ENCODE assay signal across 24 cellular contexts in genomic region chr5:147176422-147176821, GRCh38. TPM values are rescaled to one million over a fixed set of nuclear protein-coding genes. Genes with fewer than 3 reads are reported as not detected.
A peak's percentile ranks its signal among the peaks of the same experiment; 100 is the strongest.
DNase-seq lines count a peak whose midpoint lies in the region; ATAC-seq, FAIRE-seq and TF ChIP-seq lines count a peak whose summit lies in the region.
"Had no signal": no experiment of that assay in that cellular context is flagged by ENCODE, and none has a peak within 500 bp of the region (broad histone marks: within the 10 kb centered on the region; RNA-seq: fewer than 3 reads in every experiment).

No MANE protein-coding gene starts in this region.

- H3K4me3 ChIP-seq in GM23338, result no peak overlapping the region
- no peak overlapping the region for H3K4me3 ChIP-seq in heart left ventricle
- H3K4me3 ChIP-seq: BLaER1, K562 had no signal

- H4K20me1 ChIP-seq in GM23338 (replicated peaks; ENCODE audit: insufficient read depth), result no peaks in the 10 kb centered on the region
- H4K20me1 ChIP-seq: BLaER1 had no signal

- H3K27ac Mint-ChIP-seq in GM23338, result no peak overlapping the region
- H3K27ac Mint-ChIP-seq: CD4-positive, alpha-beta T cell had no signal

- no peak for FAIRE-seq in GM12891 (lab: Jason Lieb, UNC)
- FAIRE-seq: H1, K562 had no signal

- no peaks in the 10 kb centered on the region for H3K4me1 ChIP-seq in GM23338 (ENCODE audit: insufficient read depth)
- no peaks in the 10 kb centered on the region for H3K4me1 ChIP-seq in heart left ventricle
- H3K4me1 ChIP-seq: BLaER1 had no signal

- intact Hi-C loops in heart left ventricle (cut with DNase I), result no loop called here

- no peak for DNase-seq in GM23338 (ENCODE audit: low spot score)
- peak; percentile 30 for DNase-seq in astrocyte of the hippocampus (ENCODE audit: low read depth, low spot score)
- no peak for DNase-seq in left lobe of liver (ENCODE audit: low spot score)
- DNase-seq in renal cortical epithelial cell (ENCODE audit: low read depth), result peak; percentile 43
- no peak for DNase-seq in activated CD8-positive, alpha-beta memory T cell treated with anti-CD3 and anti-CD28 coated beads for 24 hours
- no peak for DNase-seq in GM12891 (ENCODE audit: insufficient read length, low spot score)
- no peak for DNase-seq in heart left ventricle
- DNase-seq: CD4-positive, alpha-beta T cell; COR-L47; DMS153; MM.1S; NCI-H1048; NCI-H1436; NCI-H187 treated with DMSO at 0.1 percent for 48 hours; NCI-H2107; NCI-H2227 treated with DMSO at 0.1 percent for 48 hours; NCI-H510A; NCI-H748 treated with DMSO at 0.1 percent for 48 hours; SIG-M5; SK-N-SH had no signal

- H3K4me1 Mint-ChIP-seq in GM23338, result no peaks in the 10 kb centered on the region

- no peak for TF ChIP-seq CTCF in GM23338 (conservative IDR thresholded peaks at IDR 0.05; ENCODE audit: low read depth in 2 of 2)
- TF ChIP-seq CTCF in heart left ventricle (IDR thresholded peaks at IDR 0.05), result no peak

- ATAC-seq in GM23338, result no peak
- peak; percentile 13 for ATAC-seq in left lobe of liver
- no peak for ATAC-seq in HG03045 (IDR thresholded peaks at IDR 0.05; ENCODE audit: unreplicated experiment)
- ATAC-seq in heart left ventricle, result no peak
- ATAC-seq: K562 had no signal

- TF ChIP-seq POLR2A in GM12891 (IDR thresholded peaks at IDR 0.05; ENCODE audit: low read depth, low read length) (no peak), heart left ventricle (IDR thresholded peaks at IDR 0.05) (no peak)

- H3K27me3 ChIP-seq in GM23338 (ENCODE audit: insufficient read depth), result no peaks in the 10 kb centered on the region
- no peaks in the 10 kb centered on the region for H3K27me3 ChIP-seq in heart left ventricle
- H3K27me3 ChIP-seq: BLaER1 had no signal

- H3K4me2 ChIP-seq in GM23338, result no peak overlapping the region
- H3K4me2 ChIP-seq: BLaER1 had no signal

- WGBS in heart left ventricle, 4 donors, result 78 to 81% (median 79%) methylated on average over 4 of the region's 4 CpGs

- H3K36me3 Mint-ChIP-seq in GM23338 (ENCODE audit: low read depth), result no peaks in the 10 kb centered on the region

- no peaks in the 10 kb centered on the region for H3K79me2 ChIP-seq in GM23338 (replicated peaks; ENCODE audit: insufficient read depth)

- 0 out of 2 replicates have a peak, but pooled peaks cover 5% of the 10 kb centered on the region for H3K9me2 ChIP-seq in GM23338 (ENCODE audit: insufficient read depth)
- H3K9me2 ChIP-seq: SK-N-SH had no signal

- 0 out of 2 replicates have a peak overlapping the region, but pooled peaks have one; percentile 39 for H2AFZ ChIP-seq in GM23338

- H3K9me3 ChIP-seq in heart left ventricle, result no peaks in the 10 kb centered on the region
- H3K9me3 ChIP-seq: BLaER1, SK-N-SH had no signal

- no peaks in the 10 kb centered on the region for H3K27me3 Mint-ChIP-seq in GM23338 (ENCODE audit: insufficient read depth, low read depth, poor library complexity)

- no peak overlapping the region for H3K4me3 Mint-ChIP-seq in GM23338
- H3K4me3 Mint-ChIP-seq: CD4-positive, alpha-beta T cell had no signal

- H3K9me3 Mint-ChIP-seq in GM23338, result no peaks in the 10 kb centered on the region
- H3K9me3 Mint-ChIP-seq: CD4-positive, alpha-beta T cell had no signal

- H3K27ac ChIP-seq in GM23338 (ENCODE audit: low read depth) (no peak overlapping the region), heart left ventricle (no peak overlapping the region)
- H3K27ac ChIP-seq: BLaER1 had no signal

- H3K36me3 ChIP-seq in GM23338 (ENCODE audit: insufficient read depth) (no peaks in the 10 kb centered on the region), heart left ventricle (no peaks in the 10 kb centered on the region)
- H3K36me3 ChIP-seq: BLaER1 had no signal

- H3F3A ChIP-seq in GM23338 (replicated peaks; ENCODE audit: low read depth), result no peaks in the 10 kb centered on the region

TF ChIP-seq in GM23338, 12 proteins besides CTCF, POLR2A, EP300 and RAD21:
- TF ChIP-seq JUNB (IDR thresholded peaks at IDR 0.05; ENCODE audit: unreplicated experiment), result no peak
- no peak for TF ChIP-seq NANOG (IDR thresholded peaks at IDR 0.05; ENCODE audit: borderline replicate concordance)
- no peak for TF ChIP-seq ZNF331 (CRISPR knock-in tag; IDR thresholded peaks at IDR 0.05; ENCODE audit: low read depth)
- TF ChIP-seq EZH2 (IDR thresholded peaks at IDR 0.05; ENCODE audit: low read depth, unreplicated experiment), result no peak
- no peak for TF ChIP-seq ZNF114 (CRISPR knock-in tag; IDR thresholded peaks at IDR 0.05)
- no peak for TF ChIP-seq ETS1 (IDR thresholded peaks at IDR 0.05)

TF ChIP-seq in GM12891, 5 proteins besides CTCF, POLR2A, EP300 and RAD21:
- TF ChIP-seq TAF1 (IDR thresholded peaks at IDR 0.05; ENCODE audit: low read depth, low read length) (no peak), SPI1 (IDR thresholded peaks at IDR 0.05; ENCODE audit: low read depth, low read length) (no peak), PAX5 (IDR thresholded peaks at IDR 0.05; ENCODE audit: insufficient read depth, low read length, severe bottlenecking) (no peak), POLR2AphosphoS5 (IDR thresholded peaks at IDR 0.05; ENCODE audit: low read depth, low read length) (no peak), POU2F2 (IDR thresholded peaks at IDR 0.05; ENCODE audit: low read depth, low read length) (no peak)

RNA-seq across cellular contexts. Expression of gene STK32A, which starts 58.4 kb away (rescaled TPM):
- 2.0 and 2.8 TPM in 2 replicates for total RNA-seq in GM23338 (2014; rRNA removed; shearing (Covaris generic))
- polyA plus RNA-seq in GM23338 (2016; fragmentation: Nextera tagmentation; extraction: Ambion mirVana) (1.4 and 2.4 TPM in 2 replicates), heart left ventricle (under 1 TPM; 0.15 to 0.30 TPM)
- total RNA-seq in left lobe of liver (0.23 TPM), renal cortical epithelial cell (0.69 and 3.0 TPM in 2 replicates), heart left ventricle (1 to 10 TPM in 3 of 9 donors, under 1 TPM in 6; 0.16 to 1.4 (median 0.35) TPM)
- not detected for polyA plus RNA-seq in GM12891 (2012; ENCODE audit: low read depth, missing spikeins)
- total RNA-seq: CD4-positive, alpha-beta T cell; K562 had no signal
- polyA plus RNA-seq: K562 had no signal

Comparison
In these comparisons a context has a peak if more than half of its experiments do, and no peak if none do; other contexts are left out.
1. DNase-seq: peak in astrocyte of the hippocampus (single experiment) and renal cortical epithelial cell (single experiment); none in GM23338 (single experiment), left lobe of liver (single experiment), activated CD8-positive, alpha-beta memory T cell treated with anti-CD3 and anti-CD28 coated beads for 24 hours (single experiment), GM12891 (single experiment) and heart left ventricle (0 of 5).